Comparison of ENCODE assay signal across 8 cellular contexts in the genomic region with DNA sequence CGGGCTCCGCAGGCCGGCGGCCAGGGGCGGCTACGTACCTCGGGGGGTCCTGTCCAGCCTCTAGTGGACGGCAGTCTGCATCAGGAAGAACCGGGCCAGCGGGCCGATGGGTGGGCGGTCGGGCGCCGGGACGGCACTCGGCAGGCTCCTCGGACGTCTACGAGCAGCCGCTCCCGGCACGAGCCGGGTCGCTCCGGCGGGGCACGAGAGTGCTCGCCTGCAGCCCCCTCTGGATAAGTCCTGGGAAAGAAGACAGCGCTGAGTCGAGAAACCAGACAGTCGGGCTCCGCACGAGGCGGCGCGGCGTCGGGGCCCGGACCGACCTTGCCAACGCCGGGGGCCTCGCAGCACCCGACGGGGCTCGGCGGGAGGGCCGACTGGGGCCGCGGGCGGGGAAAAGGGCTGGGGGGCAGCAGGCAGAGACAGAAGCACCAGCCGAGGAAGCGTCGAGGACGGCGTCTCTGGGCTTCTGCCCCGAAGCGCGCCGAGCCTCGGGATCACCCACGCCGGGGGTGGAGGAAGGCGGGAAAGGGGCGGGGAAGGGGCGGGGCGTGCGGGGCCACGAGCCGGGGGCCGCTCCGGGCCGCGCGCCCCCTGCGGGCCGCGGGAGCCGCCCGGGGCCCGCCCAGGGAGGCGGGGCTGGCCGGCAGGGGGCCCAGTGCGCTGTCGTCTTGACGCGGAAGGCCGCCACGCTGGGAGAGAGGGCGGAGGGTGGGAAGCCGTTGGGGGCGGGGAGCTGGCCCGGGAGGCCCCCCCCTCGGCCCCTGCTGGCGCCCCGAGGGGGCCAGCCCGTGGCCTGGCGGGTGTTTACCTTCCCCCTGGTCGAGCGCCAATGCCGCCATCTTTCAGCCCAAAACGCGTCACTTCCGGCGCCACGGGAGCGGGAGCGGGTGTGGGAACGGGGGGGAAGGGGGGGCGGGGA. TPM values are rescaled to one million over a fixed set of nuclear protein-coding genes. Genes with fewer than 3 reads are reported as not detected.
DNase-seq lines count a peak whose midpoint lies in the region; ATAC-seq and TF ChIP-seq lines count a peak whose summit lies in the region.

No MANE protein-coding gene starts in this region.

- H3K9me3 Mint-ChIP-seq in endodermal cell = no peaks in the 10 kb centered on the region

- peak overlapping the region; percentile 92 for H3K4me3 ChIP-seq in endodermal cell (ENCODE audit: low read length)

- peak; percentile 74 for ATAC-seq in GM21360 (IDR thresholded peaks at IDR 0.05; ENCODE audit: unreplicated experiment)

- peak overlapping the region; percentile 91 for H3K9ac ChIP-seq in endodermal cell (ENCODE audit: extremely low read depth, low read length, poor library complexity, severe bottlenecking)

- peak overlapping the region; percentile 81 for H3K4me3 Mint-ChIP-seq in endodermal cell

- peaks cover 5% of the 10 kb centered on the region for H3K4me1 Mint-ChIP-seq in endodermal cell

- no peaks in the 10 kb centered on the region for H3K36me3 ChIP-seq in endodermal cell (ENCODE audit: control insufficient read depth, insufficient read depth, low read length)

- peak; percentile 84 for DNase-seq in Caki2 (ENCODE audit: low read depth)
- DNase-seq in HT1080 (ENCODE audit: low read depth) = peak; percentile 77
- peak; percentile 60 for DNase-seq in NOMO-1 treated with dmso at 0.1 percent for 144 hours (lab: John Stamatoyannopoulos, UW; ENCODE audit: unreplicated experiment)
- DNase-seq in activated CD8-positive, alpha-beta memory T cell treated with anti-CD3 and anti-CD28 coated beads, Interleukin-2, amount 50 U/mL, for 1 hour (ENCODE audit: extremely low read depth) = peak; percentile 36
- peak; percentile 92 for DNase-seq in endodermal cell
- peak; percentile 89 for DNase-seq in midbrain (lab: John Stamatoyannopoulos, UW)
- peak; percentile 55 to 72 for DNase-seq in stimulated activated CD8-positive, alpha-beta memory T cell treated with anti-CD3 and anti-CD28 coated beads, Interleukin-15, amount 100 ng/mL, for 4 hours (ENCODE audit: low read depth in 2 of 2)

- no peaks in the 10 kb centered on the region for H3K9me3 ChIP-seq in endodermal cell (ENCODE audit: control insufficient read depth, low read length)

- peaks cover 14% of the 10 kb centered on the region for H3K27me3 Mint-ChIP-seq in endodermal cell (ENCODE audit: insufficient read depth)

- peak overlapping the region; percentile 64 for H3K27ac Mint-ChIP-seq in endodermal cell

- WGBS in endodermal cell (ENCODE audit: insufficient coverage in 1 of 2, insufficient read length in 1 of 2), 2 experiments = 0% methylated on average over 18 to 85 of the region's 111 CpGs

- H3K36me3 Mint-ChIP-seq in endodermal cell (ENCODE audit: low read depth) = peaks cover 8% of the 10 kb centered on the region

- no peaks in the 10 kb centered on the region for H3K4me1 ChIP-seq in endodermal cell (ENCODE audit: control insufficient read depth, insufficient read depth, low read length)

- H3K27ac ChIP-seq in endodermal cell (ENCODE audit: low read depth, low read length) = peak overlapping the region; percentile 91

- in situ Hi-C loops in Caki2 (cut with HindIII; ENCODE audit: low pct_unique_long_range_greater_than_20kb, low sequenced_read_pairs) = no loop called here

- peak; percentile 36 for TF ChIP-seq CTCF in endodermal cell (conservative IDR thresholded peaks at IDR 0.05)

- H3K27me3 ChIP-seq in endodermal cell (ENCODE audit: control insufficient read depth, insufficient read depth, low read length, poor library complexity, severe bottlenecking) = no peaks in the 10 kb centered on the region

RNA-seq across cellular contexts. Expression of gene KLHL15, which starts 1.9 kb away (rescaled TPM):
- 4.2 and 6.1 TPM in 2 replicates for total RNA-seq in Caki2 (2014; rRNA removed; shearing (Covaris generic); ENCODE audit: low replicate concordance)
- 8.4 and 8.5 TPM in 2 replicates for total RNA-seq in HT1080 (2014; rRNA removed; shearing (Covaris generic))
- 4.6 and 6.2 TPM in 2 replicates for polyA plus RNA-seq in HT1080 (2015; cell fraction: cytosol; rRNA removed)
- 10.0 and 11.8 TPM in 2 replicates for polyA plus RNA-seq in HT1080 (2015; cell fraction: nucleus; rRNA removed)
- 10 to 100 TPM; 11.4 to 15.5 TPM for total RNA-seq in endodermal cell
- 7.8 TPM for polyA plus RNA-seq in endodermal cell (2013, experiment 1 of 2)
- 7.5 TPM for polyA plus RNA-seq in endodermal cell (2013, experiment 2 of 2)

RNA-seq across cellular contexts. Expression of gene EIF2S3, which starts 29.7 kb away (rescaled TPM):
- total RNA-seq in Caki2 (2014; rRNA removed; shearing (Covaris generic); ENCODE audit: low replicate concordance) = 91.3 and 109 TPM in 2 replicates
- 186 and 212 TPM in 2 replicates for total RNA-seq in HT1080 (2014; rRNA removed; shearing (Covaris generic))
- 201 and 231 TPM in 2 replicates for polyA plus RNA-seq in HT1080 (2015; cell fraction: cytosol; rRNA removed)
- polyA plus RNA-seq in HT1080 (2015; cell fraction: nucleus; rRNA removed) = 573 and 645 TPM in 2 replicates
- total RNA-seq in endodermal cell = 100 to 1,000 TPM; 209 to 458 TPM
- 122 TPM for polyA plus RNA-seq in endodermal cell (2013, experiment 1 of 2)
- 108 TPM for polyA plus RNA-seq in endodermal cell (2013, experiment 2 of 2)

Comparison
In these comparisons a context has a peak if more than half of its experiments do, and no peak if none do; other contexts are left out.
1. Peak in every context shown above with its lines: DNase-seq, ATAC-seq, H3K4me3 ChIP-seq and H3K27ac ChIP-seq.
2. DNase-seq: peak in every context shown above with its lines; median percentile 92 in endodermal cell; 89 in midbrain; 84 in Caki2; 77 in HT1080; 64 in stimulated activated CD8-positive, alpha-beta memory T cell treated with anti-CD3 and anti-CD28 coated beads, Interleukin-15, amount 100 ng/mL, for 4 hours; 60 in NOMO-1 treated with dmso at 0.1 percent for 144 hours; 36 in activated CD8-positive, alpha-beta memory T cell treated with anti-CD3 and anti-CD28 coated beads, Interleukin-2, amount 50 U/mL, for 1 hour.